In the genomic region with DNA sequence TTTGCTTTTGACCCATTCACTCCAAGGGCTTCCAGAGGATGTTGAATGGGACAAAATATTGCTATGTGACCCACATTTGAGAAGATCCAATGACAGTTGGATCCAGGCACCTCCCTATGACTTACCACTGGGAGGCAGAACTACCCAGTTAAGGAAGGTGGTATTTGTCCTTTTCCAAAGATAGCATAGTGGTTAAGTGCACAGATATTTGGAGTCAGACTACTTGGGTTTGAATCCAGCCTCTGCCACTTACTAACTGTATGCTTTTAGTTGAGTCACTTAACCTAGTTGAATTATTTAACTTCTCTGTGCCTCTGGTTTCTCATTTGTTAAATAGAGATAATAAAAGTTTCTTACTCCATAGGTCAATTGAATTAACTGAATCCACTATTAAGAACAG, we compare ENCODE assay signal across 16 cellular contexts.
A peak's percentile ranks its signal among the peaks of the same experiment; 100 is the strongest.
DNase-seq lines count a peak whose midpoint lies in the region; ATAC-seq and TF ChIP-seq lines count a peak whose summit lies in the region.
"Had no signal": no experiment of that assay in that cellular context is flagged by ENCODE, and none has a peak within 500 bp of the region (broad histone marks: within the 10 kb centered on the region; RNA-seq: fewer than 3 reads in every experiment).

No MANE protein-coding gene starts in this region.

- peak; percentile 8 for DNase-seq in DMS53 (lab: John Stamatoyannopoulos, UW)
- no peak for DNase-seq in DMS53 treated with DMSO at 0.1 percent for 48 hours (lab: John Stamatoyannopoulos, UW; ENCODE audit: unreplicated experiment)
- peak; percentile 8 for DNase-seq in Panc1 (ENCODE audit: low read depth, low spot score)
- peak; percentile 16 for DNase-seq in epithelial cell of prostate (ENCODE audit: low read depth, low spot score)
- DNase-seq in myocyte (ENCODE audit: low read depth) = peak; percentile 59
- no peak for DNase-seq in progenitor cell of endocrine pancreas (ENCODE audit: low spot score, unreplicated experiment)
- DNase-seq in osteocyte (ENCODE audit: extremely low spot score, unreplicated experiment) = no peak
- DNase-seq: activated CD8-positive, alpha-beta T cell treated with anti-CD3 and anti-CD28 coated beads, Interleukin-2, amount 10 ng/mL, durations not matched to agents 7 days and 5 days; activated naive CD4-positive, alpha-beta T cell treated with anti-CD3 and anti-CD28 coated beads, Interleukin-2, amount 50 U/mL, for 16 hours; DMS79; effector CD8-positive, alpha-beta T cell; NCI-H510A; stimulated activated naive CD4-positive, alpha-beta T cell had no signal

- H3K27me3 Mint-ChIP-seq in progenitor cell of endocrine pancreas = peaks cover 25% of the 10 kb centered on the region
- H3K27me3 Mint-ChIP-seq in osteocyte (ENCODE audit: unreplicated experiment) = peaks cover 4% of the 10 kb centered on the region

- no peaks in the 10 kb centered on the region for H3K4me1 ChIP-seq in Panc1 (ENCODE audit: control insufficient read depth, insufficient read depth, low read length)

- no peak for TF ChIP-seq CTCF in Panc1 (IDR thresholded peaks at IDR 0.05)
- no peak for TF ChIP-seq CTCF in progenitor cell of endocrine pancreas (IDR thresholded peaks at IDR 0.05; ENCODE audit: unreplicated experiment)
- TF ChIP-seq CTCF in osteocyte (IDR thresholded peaks at IDR 0.05) = no peak

- H3K27ac Mint-ChIP-seq in progenitor cell of endocrine pancreas (no peak overlapping the region), osteocyte (ENCODE audit: unreplicated experiment) (no peak overlapping the region)
- H3K27ac Mint-ChIP-seq: activated CD8-positive, alpha-beta T cell treated with anti-CD3 and anti-CD28 coated beads, Interleukin-2, amount 10 ng/mL, durations not matched to agents 7 days and 5 days had no signal

- in situ Hi-C loops in Panc1 (cut with HindIII; ENCODE audit: low pct_unique_long_range_greater_than_20kb, low sequenced_read_pairs) = no loop called here

- no TSS peak for BruUV-seq in Panc1 (replicated peaks; lab: Mats Ljungman, UMichigan)

- CTCF ChIA-PET in Panc1 (lab: Charles Lee) = no interaction called here

- no peaks in the 10 kb centered on the region for H3K36me3 ChIP-seq in Panc1 (ENCODE audit: control insufficient read depth, insufficient read depth, low read length)
- H3K36me3 ChIP-seq: neutrophil had no signal

- no peaks in the 10 kb centered on the region for H3K9me3 ChIP-seq in Panc1 (ENCODE audit: control insufficient read depth, insufficient read depth, low read depth, low read length)
- H3K9me3 ChIP-seq: neutrophil had no signal

- no peak overlapping the region for H3K4me3 ChIP-seq in Panc1 (ENCODE audit: low read depth in 2 of 2, low read length in 2 of 2)

- H3K27me3 ChIP-seq in Panc1 (ENCODE audit: control insufficient read depth, insufficient read depth, low read length) = no peaks in the 10 kb centered on the region

- ATAC-seq in Panc1 (no peak), HG03097 (IDR thresholded peaks at IDR 0.05; ENCODE audit: low FRiP score, unreplicated experiment) (no peak)
- ATAC-seq: activated CD8-positive, alpha-beta T cell treated with anti-CD3 and anti-CD28 coated beads, Interleukin-2, amount 10 ng/mL, durations not matched to agents 7 days and 5 days had no signal

- POLR2A ChIA-PET in Panc1 (lab: Charles Lee) = no interaction called here

- H3K36me3 Mint-ChIP-seq in progenitor cell of endocrine pancreas (ENCODE audit: insufficient read depth) = no peaks in the 10 kb centered on the region
- H3K36me3 Mint-ChIP-seq in osteocyte (ENCODE audit: unreplicated experiment) = no peaks in the 10 kb centered on the region

- intact Hi-C loops in Panc1 (cut with micrococcal nuclease; ENCODE audit: unreplicated experiment) = no loop called here

- no peaks in the 10 kb centered on the region for H3K9me3 Mint-ChIP-seq in progenitor cell of endocrine pancreas (ENCODE audit: low read depth)
- no peaks in the 10 kb centered on the region for H3K9me3 Mint-ChIP-seq in osteocyte (ENCODE audit: unreplicated experiment)

- H3K4me1 Mint-ChIP-seq in progenitor cell of endocrine pancreas (ENCODE audit: low read depth) (no peaks in the 10 kb centered on the region), osteocyte (ENCODE audit: unreplicated experiment) (peaks cover 27% of the 10 kb centered on the region)

- H3K4me3 Mint-ChIP-seq in progenitor cell of endocrine pancreas (ENCODE audit: low read depth) (no peak overlapping the region), osteocyte (ENCODE audit: unreplicated experiment) (no peak overlapping the region)
- H3K4me3 Mint-ChIP-seq: activated CD8-positive, alpha-beta T cell treated with anti-CD3 and anti-CD28 coated beads, Interleukin-2, amount 10 ng/mL, durations not matched to agents 7 days and 5 days had no signal

- H3K27ac ChIP-seq in Panc1 (ENCODE audit: low read length) = no peak overlapping the region
- no peak overlapping the region for H3K27ac ChIP-seq in epithelial cell of prostate
- H3K27ac ChIP-seq: 22Rv1, neutrophil had no signal

Comparison
In these comparisons a context has a peak if more than half of its experiments do, and no peak if none do; other contexts are left out.
1. DNase-seq: peak in DMS53 (single experiment), Panc1 (single experiment), epithelial cell of prostate (single experiment) and myocyte (single experiment); none in DMS53 treated with DMSO at 0.1 percent for 48 hours (single experiment), progenitor cell of endocrine pancreas (single experiment) and osteocyte (single experiment).